24 cellular contexts compared by ENCODE assay signal in the genomic region with DNA sequence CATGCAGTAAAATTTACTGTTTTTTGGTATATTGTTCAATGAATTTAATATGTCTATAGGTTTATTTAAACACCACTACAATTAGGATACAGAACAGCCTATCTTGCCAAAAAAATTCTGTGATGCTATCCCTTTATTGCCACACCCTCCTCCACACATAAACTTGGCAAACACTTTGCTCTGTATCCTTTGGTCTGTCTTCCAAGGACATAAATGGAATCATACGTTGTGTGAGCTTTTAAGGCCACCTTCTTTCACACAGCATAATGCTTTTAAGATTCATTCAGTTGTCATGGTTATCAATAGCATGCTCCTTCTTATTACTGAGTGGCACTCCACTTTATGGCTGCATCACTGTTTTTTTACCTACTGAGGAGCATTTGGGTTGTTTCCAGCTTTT.
DNase-seq lines count a peak whose midpoint lies in the region; ATAC-seq, FAIRE-seq and TF ChIP-seq lines count a peak whose summit lies in the region.
"Had no signal": no experiment of that assay in that cellular context is flagged by ENCODE, and none has a peak within 500 bp of the region (broad histone marks: within the 10 kb centered on the region; RNA-seq: fewer than 3 reads in every experiment).

No MANE protein-coding gene starts in this region.

- no peaks in the 10 kb centered on the region for H3K79me2 ChIP-seq in mammary epithelial cell (ENCODE audit: insufficient read depth, low read length)

- H4K20me1 ChIP-seq in mammary epithelial cell (ENCODE audit: insufficient read depth, low read length): no peaks in the 10 kb centered on the region

- dilution Hi-C loops in mammary epithelial cell (cut with HindIII; ENCODE audit: low sequenced_read_pairs): no loop called here

- intact Hi-C loops in mammary epithelial cell (cut with micrococcal nuclease) (no loop called here), MCF 10A (cut with micrococcal nuclease) (no loop called here)
- intact Hi-C loops in activated CD4-positive, alpha-beta T cell treated with anti-CD3 and anti-CD28 coated beads, Interleukin-2, amount 10 ng/mL, durations not matched to agents 24 days and 14 days (cut with micrococcal nuclease): no loop called here

- no peak for FAIRE-seq in D721Med (lab: Jason Lieb, UNC)

- WGBS in mammary epithelial cell (ENCODE audit: low coverage, missing lambda C conversion rate): 33% methylated on average over 1 of the region's 1 CpG

- in situ Hi-C loops in mammary epithelial cell (cut with MboI; ENCODE audit: low sequenced_read_pairs in 2 of 2): no loop called here
- in situ Hi-C loops in brain microvascular endothelial cell (cut with HindIII; ENCODE audit: low pct_ligation_motif_present, low sequenced_read_pairs): no loop called here

- ATAC-seq in foreskin keratinocyte (no peak), HG02852 (IDR thresholded peaks at IDR 0.05; ENCODE audit: unreplicated experiment) (no peak)
- ATAC-seq: activated CD4-positive, CD25-positive, alpha-beta regulatory T cell treated with anti-CD3 and anti-CD28 coated beads, Interleukin-2, amount 50 U/mL, for 24 hours; activated T-helper 17 cell treated with anti-CD3 and anti-CD28 coated beads, Interleukin-2, amount 50 U/mL, for 72 hours; PC-3; stimulated activated naive CD8-positive, alpha-beta T cell treated with anti-CD3 and anti-CD28 coated beads, Interleukin-15, Interleukin-2, amounts not matched to agents 100 U/mL and 50 U/mL, for 24 hours had no signal

- no peak overlapping the region for H2AFZ ChIP-seq in mammary epithelial cell (ENCODE audit: low read depth, low read length)

- no peaks in the 10 kb centered on the region for H3K36me3 Mint-ChIP-seq in MCF 10A (ENCODE audit: insufficient read depth, unreplicated experiment)
- peaks cover 1% of the 10 kb centered on the region for H3K36me3 Mint-ChIP-seq in activated CD4-positive, alpha-beta T cell treated with anti-CD3 and anti-CD28 coated beads, Interleukin-2, amount 10 ng/mL, durations not matched to agents 24 days and 14 days (ENCODE audit: low read depth)
- H3K36me3 Mint-ChIP-seq: CD14-positive monocyte had no signal

- H3K9ac ChIP-seq in mammary epithelial cell (ENCODE audit: insufficient read depth, low read length): no peak overlapping the region

- H3K4me3 ChIP-seq in mammary epithelial cell (replicated peaks in 1 of 3; ENCODE audit: insufficient read depth in 1 of 3, low read depth in 2 of 3, low read length in 3 of 3) (no peak overlapping the region), brain microvascular endothelial cell (ENCODE audit: low read depth, low read length) (no peak overlapping the region)
- H3K4me3 ChIP-seq: adrenal gland, HAP-1, SK-N-MC, upper lobe of left lung had no signal

- POLR2A ChIA-PET in MCF 10A (lab: Yijun Ruan, JAX): no interaction called here

- TF ChIP-seq CTCF in mammary epithelial cell (conservative IDR thresholded peaks at IDR 0.05 in 1 of 2, IDR thresholded peaks at IDR 0.05 in 1 of 2; ENCODE audit: extremely low read depth in 1 of 2, insufficient read depth in 1 of 2, low read depth in 1 of 2, low read length in 2 of 2): no peak
- no peak for TF ChIP-seq CTCF in MCF 10A (IDR thresholded peaks at IDR 0.05; ENCODE audit: unreplicated experiment)
- no peak for TF ChIP-seq CTCF in brain microvascular endothelial cell (IDR thresholded peaks at IDR 0.05; ENCODE audit: low read depth, low read length, missing control alignments)
- TF ChIP-seq CTCF in foreskin keratinocyte (conservative IDR thresholded peaks at IDR 0.05): no peak
- no peak for TF ChIP-seq CTCF in D721Med (IDR thresholded peaks at IDR 0.05; ENCODE audit: insufficient read depth, missing control alignments)

- H3K9me3 ChIP-seq in mammary epithelial cell (replicated peaks; ENCODE audit: insufficient read depth, low read length): peaks cover 2% of the 10 kb centered on the region
- H3K9me3 ChIP-seq: HAP-1, upper lobe of left lung had no signal

- DNase-seq in mammary epithelial cell: peak; percentile 51
- no peak for DNase-seq in MCF 10A (ENCODE audit: unreplicated experiment)
- DNase-seq in brain microvascular endothelial cell: peak; percentile 22
- peak; percentile 29 to 68 for DNase-seq in foreskin keratinocyte
- no peak for DNase-seq in inferior parietal cortex (ENCODE audit: extremely low spot score)
- DNase-seq in D721Med (ENCODE audit: insufficient read length, low spot score): no peak
- DNase-seq in activated CD4-positive, alpha-beta T cell treated with anti-CD3 and anti-CD28 coated beads, Interleukin-2, amount 10 ng/mL, durations not matched to agents 24 days and 14 days: no peak
- DNase-seq: adrenal gland; DMS79; glutamatergic neuron; NCI-H187; NCI-H524; PC-3; stimulated activated CD4-positive, alpha-beta T cell treated with anti-CD3 and anti-CD28 coated beads, Interleukin-15, amount 100 ng/mL, for 24 hours; stimulated activated naive CD8-positive, alpha-beta T cell treated with anti-CD3 and anti-CD28 coated beads, Interleukin-15, Interleukin-2, amounts not matched to agents 100 U/mL and 50 U/mL, for 24 hours; T1000; upper lobe of left lung had no signal

- H3K4me1 Mint-ChIP-seq in MCF 10A (ENCODE audit: insufficient read depth, unreplicated experiment): no peaks in the 10 kb centered on the region
- no peaks in the 10 kb centered on the region for H3K4me1 Mint-ChIP-seq in activated CD4-positive, alpha-beta T cell treated with anti-CD3 and anti-CD28 coated beads, Interleukin-2, amount 10 ng/mL, durations not matched to agents 24 days and 14 days
- H3K4me1 Mint-ChIP-seq: activated T-helper 17 cell treated with anti-CD3 and anti-CD28 coated beads, Interleukin-2, amount 50 U/mL, for 72 hours; CD14-positive monocyte had no signal

- no peak overlapping the region for H3K27ac Mint-ChIP-seq in MCF 10A (ENCODE audit: low read depth, unreplicated experiment)
- no peak overlapping the region for H3K27ac Mint-ChIP-seq in activated CD4-positive, alpha-beta T cell treated with anti-CD3 and anti-CD28 coated beads, Interleukin-2, amount 10 ng/mL, durations not matched to agents 24 days and 14 days
- H3K27ac Mint-ChIP-seq: activated T-helper 17 cell treated with anti-CD3 and anti-CD28 coated beads, Interleukin-2, amount 50 U/mL, for 72 hours; CD14-positive monocyte had no signal

- peaks cover 2% of the 10 kb centered on the region for H3K27me3 ChIP-seq in mammary epithelial cell (ENCODE audit: insufficient read depth, low read length)
- no peaks in the 10 kb centered on the region for H3K27me3 ChIP-seq in brain microvascular endothelial cell (replicated peaks)
- H3K27me3 ChIP-seq in foreskin keratinocyte: no peaks in the 10 kb centered on the region
- H3K27me3 ChIP-seq: upper lobe of left lung had no signal

- H3K27ac ChIP-seq in mammary epithelial cell (ENCODE audit: insufficient read depth, low read depth, low read length) (no peak overlapping the region), brain microvascular endothelial cell (no peak overlapping the region), foreskin keratinocyte (no peak overlapping the region)
- H3K27ac ChIP-seq: adrenal gland, SK-N-MC, upper lobe of left lung had no signal

- H3K9me3 Mint-ChIP-seq in MCF 10A (ENCODE audit: unreplicated experiment): no peaks in the 10 kb centered on the region
- H3K9me3 Mint-ChIP-seq in activated CD4-positive, alpha-beta T cell treated with anti-CD3 and anti-CD28 coated beads, Interleukin-2, amount 10 ng/mL, durations not matched to agents 24 days and 14 days: peaks cover 9% of the 10 kb centered on the region
- H3K9me3 Mint-ChIP-seq: activated T-helper 17 cell treated with anti-CD3 and anti-CD28 coated beads, Interleukin-2, amount 50 U/mL, for 72 hours; neural crest cell had no signal

- no peak overlapping the region for H3K4me3 Mint-ChIP-seq in MCF 10A (ENCODE audit: unreplicated experiment)
- no peak overlapping the region for H3K4me3 Mint-ChIP-seq in activated CD4-positive, alpha-beta T cell treated with anti-CD3 and anti-CD28 coated beads, Interleukin-2, amount 10 ng/mL, durations not matched to agents 24 days and 14 days
- H3K4me3 Mint-ChIP-seq: activated T-helper 17 cell treated with anti-CD3 and anti-CD28 coated beads, Interleukin-2, amount 50 U/mL, for 72 hours; CD14-positive monocyte; neural crest cell had no signal

- no peaks in the 10 kb centered on the region for H3K4me1 ChIP-seq in mammary epithelial cell (ENCODE audit: insufficient read depth, low read length)
- H3K4me1 ChIP-seq in foreskin keratinocyte: no peaks in the 10 kb centered on the region
- H3K4me1 ChIP-seq: adrenal gland, upper lobe of left lung had no signal

- H3K36me3 ChIP-seq in mammary epithelial cell (ENCODE audit: insufficient read depth, low read length) (no peaks in the 10 kb centered on the region), brain microvascular endothelial cell (replicated peaks) (no peaks in the 10 kb centered on the region)
- H3K36me3 ChIP-seq: adrenal gland, HAP-1, upper lobe of left lung had no signal

- CTCF ChIA-PET in mammary epithelial cell (lab: Charles Lee; ENCODE audit: low non-redundant PET) (no interaction called here), MCF 10A (lab: Yijun Ruan, JAX) (interaction anchor here (0.6 kb wide), 1 partner anchor 28 kb away, joined by 3 read pairs; no protein-coding TSS in a partner anchor)

- H3K27me3 Mint-ChIP-seq in MCF 10A (ENCODE audit: insufficient read depth, unreplicated experiment): no peaks in the 10 kb centered on the region
- no peaks in the 10 kb centered on the region for H3K27me3 Mint-ChIP-seq in activated CD4-positive, alpha-beta T cell treated with anti-CD3 and anti-CD28 coated beads, Interleukin-2, amount 10 ng/mL, durations not matched to agents 24 days and 14 days
- H3K27me3 Mint-ChIP-seq: activated T-helper 17 cell treated with anti-CD3 and anti-CD28 coated beads, Interleukin-2, amount 50 U/mL, for 72 hours had no signal

- H3K4me2 ChIP-seq in mammary epithelial cell (ENCODE audit: insufficient read depth, low read depth, low read length): no peak overlapping the region

- BruUV-seq in mammary epithelial cell (replicated peaks; lab: Mats Ljungman, UMichigan): no TSS peak
- no TSS peak for BruUV-seq in MCF 10A (replicated peaks; lab: Mats Ljungman, UMichigan)

Comparison
In these comparisons a context has a peak if more than half of its experiments do, and no peak if none do; other contexts are left out.
1. DNase-seq: peak in mammary epithelial cell (single experiment), brain microvascular endothelial cell (single experiment) and foreskin keratinocyte (2 of 2); none in MCF 10A (single experiment), inferior parietal cortex (single experiment), D721Med (single experiment) and activated CD4-positive, alpha-beta T cell treated with anti-CD3 and anti-CD28 coated beads, Interleukin-2, amount 10 ng/mL, durations not matched to agents 24 days and 14 days (single experiment).